1 cellular context compared by ENCODE assay signal in genomic region chr2:241093133-241093761, GRCh38.
TF ChIP-seq lines count a peak whose summit lies in the region.
"Not testable (repeated sequence)": the region's sequence is repeated elsewhere in the genome, so short reads cannot be mapped to it uniquely, and the experiment has no call there.

No MANE protein-coding gene starts in this region.

TF ChIP-seq in HepG2, 621 proteins besides CTCF, POLR2A, EP300 and RAD21 (continued from another document and continues in another):
- TF ChIP-seq, protein P1, sequence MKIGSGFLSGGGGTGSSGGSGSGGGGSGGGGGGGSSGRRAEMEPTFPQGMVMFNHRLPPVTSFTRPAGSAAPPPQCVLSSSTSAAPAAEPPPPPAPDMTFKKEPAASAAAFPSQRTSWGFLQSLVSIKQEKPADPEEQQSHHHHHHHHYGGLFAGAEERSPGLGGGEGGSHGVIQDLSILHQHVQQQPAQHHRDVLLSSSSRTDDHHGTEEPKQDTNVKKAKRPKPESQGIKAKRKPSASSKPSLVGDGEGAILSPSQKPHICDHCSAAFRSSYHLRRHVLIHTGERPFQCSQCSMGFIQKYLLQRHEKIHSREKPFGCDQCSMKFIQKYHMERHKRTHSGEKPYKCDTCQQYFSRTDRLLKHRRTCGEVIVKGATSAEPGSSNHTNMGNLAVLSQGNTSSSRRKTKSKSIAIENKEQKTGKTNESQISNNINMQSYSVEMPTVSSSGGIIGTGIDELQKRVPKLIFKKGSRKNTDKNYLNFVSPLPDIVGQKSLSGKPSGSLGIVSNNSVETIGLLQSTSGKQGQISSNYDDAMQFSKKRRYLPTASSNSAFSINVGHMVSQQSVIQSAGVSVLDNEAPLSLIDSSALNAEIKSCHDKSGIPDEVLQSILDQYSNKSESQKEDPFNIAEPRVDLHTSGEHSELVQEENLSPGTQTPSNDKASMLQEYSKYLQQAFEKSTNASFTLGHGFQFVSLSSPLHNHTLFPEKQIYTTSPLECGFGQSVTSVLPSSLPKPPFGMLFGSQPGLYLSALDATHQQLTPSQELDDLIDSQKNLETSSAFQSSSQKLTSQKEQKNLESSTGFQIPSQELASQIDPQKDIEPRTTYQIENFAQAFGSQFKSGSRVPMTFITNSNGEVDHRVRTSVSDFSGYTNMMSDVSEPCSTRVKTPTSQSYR (CRISPR knock-in tag; IDR thresholded peaks at IDR 0.05; ENCODE audit: borderline replicate concordance), result 0 out of 2 replicates have a peak, but pooled peaks have one; percentile 23
- TF ChIP-seq NAIF1 (CRISPR knock-in tag; IDR thresholded peaks at IDR 0.05; ENCODE audit: borderline replicate concordance) (0 out of 2 replicates have a peak, but pooled peaks have one; percentile 50), ZNF703 (CRISPR knock-in tag; IDR thresholded peaks at IDR 0.05; ENCODE audit: borderline replicate concordance) (peak; percentile 22; the same call in 1 of the 2 replicates), TCF12 (CRISPR knock-in tag; IDR thresholded peaks at IDR 0.05) (0 out of 2 replicates have a peak, but pooled peaks have one; percentile 53), ZNF317 (CRISPR knock-in tag; IDR thresholded peaks at IDR 0.05) (peak; percentile 81), DPF2 (CRISPR knock-in tag; IDR thresholded peaks at IDR 0.05; ENCODE audit: borderline replicate concordance, low read depth) (peak; percentile 86; the same call in 1 of the 2 replicates), FOXJ3 (CRISPR knock-in tag; IDR thresholded peaks at IDR 0.05; ENCODE audit: borderline replicate concordance) (peak; percentile 89; the same call in 1 of the 2 replicates), ZNF616 (CRISPR knock-in tag; IDR thresholded peaks at IDR 0.05; ENCODE audit: low read depth) (0 out of 2 replicates have a peak, but pooled peaks have one; percentile 59), TCF7 (IDR thresholded peaks at IDR 0.05; ENCODE audit: low read depth) (peak; percentile 63; the same call in 1 of the 2 replicates), MIER3 (CRISPR knock-in tag; IDR thresholded peaks at IDR 0.05; ENCODE audit: borderline replicate concordance) (peak; percentile 91), SNAPC2 (CRISPR knock-in tag; IDR thresholded peaks at IDR 0.05) (peak; percentile 81; the same call in 1 of the 2 replicates), ATF2 (CRISPR knock-in tag; IDR thresholded peaks at IDR 0.05) (peak; percentile 88), MLX (CRISPR knock-in tag; IDR thresholded peaks at IDR 0.05) (peak; percentile 74), NR2F1 (CRISPR knock-in tag; IDR thresholded peaks at IDR 0.05) (0 out of 4 replicates have a peak, but pooled peaks have one; percentile 28 to 47), KAT8 (CRISPR knock-in tag; IDR thresholded peaks at IDR 0.05) (peak; percentile 74; the same call in 1 of the 2 replicates), BCL6 (CRISPR knock-in tag; IDR thresholded peaks at IDR 0.05) (peak; percentile 88), DMAP1 (CRISPR knock-in tag; IDR thresholded peaks at IDR 0.05) (peak; percentile 75), HMG20B (CRISPR knock-in tag; conservative IDR thresholded peaks at IDR 0.05) (peak; percentile 86), GFI1 (CRISPR knock-in tag; IDR thresholded peaks at IDR 0.05; ENCODE audit: borderline replicate concordance) (peak; percentile 68), NR2F6 (IDR thresholded peaks at IDR 0.05) (peak; percentile 76), NR2F6 (CRISPR knock-in tag; IDR thresholded peaks at IDR 0.05) (peak; percentile 69; the same call in 1 of the 2 replicates), KLF11 (CRISPR knock-in tag; IDR thresholded peaks at IDR 0.05) (peak; percentile 65), NFYB (CRISPR knock-in tag; IDR thresholded peaks at IDR 0.05) (0 out of 2 replicates have a peak, but pooled peaks have one; percentile 9)
- not testable (repeated sequence) for TF ChIP-seq TCF12 (IDR thresholded peaks at IDR 0.05)
- TF ChIP-seq, protein P2, sequence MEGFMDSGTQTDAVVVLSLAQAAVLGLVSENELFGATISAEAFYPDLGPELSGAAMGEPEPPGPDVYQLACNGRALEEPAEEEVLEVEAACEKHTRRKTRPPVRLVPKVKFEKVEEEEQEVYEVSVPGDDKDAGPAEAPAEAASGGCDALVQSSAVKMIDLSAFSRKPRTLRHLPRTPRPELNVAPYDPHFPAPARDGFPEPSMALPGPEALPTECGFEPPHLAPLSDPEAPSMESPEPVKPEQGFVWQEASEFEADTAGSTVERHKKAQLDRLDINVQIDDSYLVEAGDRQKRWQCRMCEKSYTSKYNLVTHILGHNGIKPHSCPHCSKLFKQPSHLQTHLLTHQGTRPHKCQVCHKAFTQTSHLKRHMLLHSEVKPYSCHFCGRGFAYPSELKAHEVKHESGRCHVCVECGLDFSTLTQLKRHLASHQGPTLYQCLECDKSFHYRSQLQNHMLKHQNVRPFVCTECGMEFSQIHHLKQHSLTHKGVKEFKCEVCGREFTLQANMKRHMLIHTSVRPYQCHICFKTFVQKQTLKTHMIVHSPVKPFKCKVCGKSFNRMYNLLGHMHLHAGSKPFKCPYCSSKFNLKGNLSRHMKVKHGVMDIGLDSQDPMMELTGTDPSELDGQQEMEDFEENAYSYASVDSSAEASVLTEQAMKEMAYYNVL (CRISPR knock-in tag; IDR thresholded peaks at IDR 0.05; ENCODE audit: borderline replicate concordance), result peak; percentile 82; the same call in 1 of the 2 replicates
- TF ChIP-seq, protein P3, sequence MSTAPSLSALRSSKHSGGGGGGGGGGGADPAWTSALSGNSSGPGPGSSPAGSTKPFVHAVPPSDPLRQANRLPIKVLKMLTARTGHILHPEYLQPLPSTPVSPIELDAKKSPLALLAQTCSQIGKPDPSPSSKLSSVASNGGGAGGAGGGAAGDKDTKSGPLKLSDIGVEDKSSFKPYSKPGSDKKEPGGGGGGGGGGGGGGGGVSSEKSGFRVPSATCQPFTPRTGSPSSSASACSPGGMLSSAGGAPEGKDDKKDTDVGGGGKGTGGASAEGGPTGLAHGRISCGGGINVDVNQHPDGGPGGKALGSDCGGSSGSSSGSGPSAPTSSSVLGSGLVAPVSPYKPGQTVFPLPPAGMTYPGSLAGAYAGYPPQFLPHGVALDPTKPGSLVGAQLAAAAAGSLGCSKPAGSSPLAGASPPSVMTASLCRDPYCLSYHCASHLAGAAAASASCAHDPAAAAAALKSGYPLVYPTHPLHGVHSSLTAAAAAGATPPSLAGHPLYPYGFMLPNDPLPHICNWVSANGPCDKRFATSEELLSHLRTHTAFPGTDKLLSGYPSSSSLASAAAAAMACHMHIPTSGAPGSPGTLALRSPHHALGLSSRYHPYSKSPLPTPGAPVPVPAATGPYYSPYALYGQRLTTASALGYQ (CRISPR knock-in tag; IDR thresholded peaks at IDR 0.05), result peak; percentile 95
- TF ChIP-seq, protein P4, sequence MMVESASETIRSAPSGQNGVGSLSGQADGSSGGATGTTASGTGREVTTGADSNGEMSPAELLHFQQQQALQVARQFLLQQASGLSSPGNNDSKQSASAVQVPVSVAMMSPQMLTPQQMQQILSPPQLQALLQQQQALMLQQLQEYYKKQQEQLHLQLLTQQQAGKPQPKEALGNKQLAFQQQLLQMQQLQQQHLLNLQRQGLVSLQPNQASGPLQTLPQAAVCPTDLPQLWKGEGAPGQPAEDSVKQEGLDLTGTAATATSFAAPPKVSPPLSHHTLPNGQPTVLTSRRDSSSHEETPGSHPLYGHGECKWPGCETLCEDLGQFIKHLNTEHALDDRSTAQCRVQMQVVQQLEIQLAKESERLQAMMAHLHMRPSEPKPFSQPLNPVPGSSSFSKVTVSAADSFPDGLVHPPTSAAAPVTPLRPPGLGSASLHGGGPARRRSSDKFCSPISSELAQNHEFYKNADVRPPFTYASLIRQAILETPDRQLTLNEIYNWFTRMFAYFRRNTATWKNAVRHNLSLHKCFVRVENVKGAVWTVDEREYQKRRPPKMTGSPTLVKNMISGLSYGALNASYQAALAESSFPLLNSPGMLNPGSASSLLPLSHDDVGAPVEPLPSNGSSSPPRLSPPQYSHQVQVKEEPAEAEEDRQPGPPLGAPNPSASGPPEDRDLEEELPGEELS (CRISPR knock-in tag; IDR thresholded peaks at IDR 0.05), result peak; percentile 88
- TF ChIP-seq, protein P5, sequence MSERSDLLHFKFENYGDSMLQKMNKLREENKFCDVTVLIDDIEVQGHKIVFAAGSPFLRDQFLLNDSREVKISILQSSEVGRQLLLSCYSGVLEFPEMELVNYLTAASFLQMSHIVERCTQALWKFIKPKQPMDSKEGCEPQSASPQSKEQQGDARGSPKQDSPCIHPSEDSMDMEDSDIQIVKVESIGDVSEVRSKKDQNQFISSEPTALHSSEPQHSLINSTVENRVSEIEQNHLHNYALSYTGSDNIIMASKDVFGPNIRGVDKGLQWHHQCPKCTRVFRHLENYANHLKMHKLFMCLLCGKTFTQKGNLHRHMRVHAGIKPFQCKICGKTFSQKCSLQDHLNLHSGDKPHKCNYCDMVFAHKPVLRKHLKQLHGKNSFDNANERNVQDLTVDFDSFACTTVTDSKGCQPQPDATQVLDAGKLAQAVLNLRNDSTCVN (CRISPR knock-in tag; IDR thresholded peaks at IDR 0.05; ENCODE audit: borderline replicate concordance), result peak; percentile 88
- TF ChIP-seq, protein P6, sequence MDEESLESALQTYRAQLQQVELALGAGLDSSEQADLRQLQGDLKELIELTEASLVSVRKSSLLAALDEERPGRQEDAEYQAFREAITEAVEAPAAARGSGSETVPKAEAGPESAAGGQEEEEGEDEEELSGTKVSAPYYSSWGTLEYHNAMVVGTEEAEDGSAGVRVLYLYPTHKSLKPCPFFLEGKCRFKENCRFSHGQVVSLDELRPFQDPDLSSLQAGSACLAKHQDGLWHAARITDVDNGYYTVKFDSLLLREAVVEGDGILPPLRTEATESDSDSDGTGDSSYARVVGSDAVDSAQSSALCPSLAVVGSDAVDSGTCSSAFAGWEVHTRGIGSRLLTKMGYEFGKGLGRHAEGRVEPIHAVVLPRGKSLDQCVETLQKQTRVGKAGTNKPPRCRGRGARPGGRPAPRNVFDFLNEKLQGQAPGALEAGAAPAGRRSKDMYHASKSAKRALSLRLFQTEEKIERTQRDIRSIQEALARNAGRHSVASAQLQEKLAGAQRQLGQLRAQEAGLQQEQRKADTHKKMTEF (CRISPR knock-in tag; IDR thresholded peaks at IDR 0.05), result peak; percentile 92
- TF ChIP-seq, protein P7, sequence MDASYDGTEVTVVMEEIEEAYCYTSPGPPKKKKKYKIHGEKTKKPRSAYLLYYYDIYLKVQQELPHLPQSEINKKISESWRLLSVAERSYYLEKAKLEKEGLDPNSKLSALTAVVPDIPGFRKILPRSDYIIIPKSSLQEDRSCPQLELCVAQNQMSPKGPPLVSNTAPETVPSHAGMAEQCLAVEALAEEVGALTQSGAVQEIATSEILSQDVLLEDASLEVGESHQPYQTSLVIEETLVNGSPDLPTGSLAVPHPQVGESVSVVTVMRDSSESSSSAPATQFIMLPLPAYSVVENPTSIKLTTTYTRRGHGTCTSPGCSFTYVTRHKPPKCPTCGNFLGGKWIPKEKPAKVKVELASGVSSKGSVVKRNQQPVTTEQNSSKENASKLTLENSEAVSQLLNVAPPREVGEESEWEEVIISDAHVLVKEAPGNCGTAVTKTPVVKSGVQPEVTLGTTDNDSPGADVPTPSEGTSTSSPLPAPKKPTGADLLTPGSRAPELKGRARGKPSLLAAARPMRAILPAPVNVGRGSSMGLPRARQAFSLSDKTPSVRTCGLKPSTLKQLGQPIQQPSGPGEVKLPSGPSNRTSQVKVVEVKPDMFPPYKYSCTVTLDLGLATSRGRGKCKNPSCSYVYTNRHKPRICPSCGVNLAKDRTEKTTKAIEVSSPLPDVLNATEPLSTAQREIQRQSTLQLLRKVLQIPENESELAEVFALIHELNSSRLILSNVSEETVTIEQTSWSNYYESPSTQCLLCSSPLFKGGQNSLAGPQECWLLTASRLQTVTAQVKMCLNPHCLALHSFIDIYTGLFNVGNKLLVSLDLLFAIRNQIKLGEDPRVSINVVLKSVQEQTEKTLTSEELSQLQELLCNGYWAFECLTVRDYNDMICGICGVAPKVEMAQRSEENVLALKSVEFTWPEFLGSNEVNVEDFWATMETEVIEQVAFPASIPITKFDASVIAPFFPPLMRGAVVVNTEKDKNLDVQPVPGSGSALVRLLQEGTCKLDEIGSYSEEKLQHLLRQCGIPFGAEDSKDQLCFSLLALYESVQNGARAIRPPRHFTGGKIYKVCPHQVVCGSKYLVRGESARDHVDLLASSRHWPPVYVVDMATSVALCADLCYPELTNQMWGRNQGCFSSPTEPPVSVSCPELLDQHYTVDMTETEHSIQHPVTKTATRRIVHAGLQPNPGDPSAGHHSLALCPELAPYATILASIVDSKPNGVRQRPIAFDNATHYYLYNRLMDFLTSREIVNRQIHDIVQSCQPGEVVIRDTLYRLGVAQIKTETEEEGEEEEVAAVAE (CRISPR knock-in tag; IDR thresholded peaks at IDR 0.05; ENCODE audit: borderline replicate concordance), result peak; percentile 49; the same call in 1 of the 2 replicates
- TF ChIP-seq, protein P8, sequence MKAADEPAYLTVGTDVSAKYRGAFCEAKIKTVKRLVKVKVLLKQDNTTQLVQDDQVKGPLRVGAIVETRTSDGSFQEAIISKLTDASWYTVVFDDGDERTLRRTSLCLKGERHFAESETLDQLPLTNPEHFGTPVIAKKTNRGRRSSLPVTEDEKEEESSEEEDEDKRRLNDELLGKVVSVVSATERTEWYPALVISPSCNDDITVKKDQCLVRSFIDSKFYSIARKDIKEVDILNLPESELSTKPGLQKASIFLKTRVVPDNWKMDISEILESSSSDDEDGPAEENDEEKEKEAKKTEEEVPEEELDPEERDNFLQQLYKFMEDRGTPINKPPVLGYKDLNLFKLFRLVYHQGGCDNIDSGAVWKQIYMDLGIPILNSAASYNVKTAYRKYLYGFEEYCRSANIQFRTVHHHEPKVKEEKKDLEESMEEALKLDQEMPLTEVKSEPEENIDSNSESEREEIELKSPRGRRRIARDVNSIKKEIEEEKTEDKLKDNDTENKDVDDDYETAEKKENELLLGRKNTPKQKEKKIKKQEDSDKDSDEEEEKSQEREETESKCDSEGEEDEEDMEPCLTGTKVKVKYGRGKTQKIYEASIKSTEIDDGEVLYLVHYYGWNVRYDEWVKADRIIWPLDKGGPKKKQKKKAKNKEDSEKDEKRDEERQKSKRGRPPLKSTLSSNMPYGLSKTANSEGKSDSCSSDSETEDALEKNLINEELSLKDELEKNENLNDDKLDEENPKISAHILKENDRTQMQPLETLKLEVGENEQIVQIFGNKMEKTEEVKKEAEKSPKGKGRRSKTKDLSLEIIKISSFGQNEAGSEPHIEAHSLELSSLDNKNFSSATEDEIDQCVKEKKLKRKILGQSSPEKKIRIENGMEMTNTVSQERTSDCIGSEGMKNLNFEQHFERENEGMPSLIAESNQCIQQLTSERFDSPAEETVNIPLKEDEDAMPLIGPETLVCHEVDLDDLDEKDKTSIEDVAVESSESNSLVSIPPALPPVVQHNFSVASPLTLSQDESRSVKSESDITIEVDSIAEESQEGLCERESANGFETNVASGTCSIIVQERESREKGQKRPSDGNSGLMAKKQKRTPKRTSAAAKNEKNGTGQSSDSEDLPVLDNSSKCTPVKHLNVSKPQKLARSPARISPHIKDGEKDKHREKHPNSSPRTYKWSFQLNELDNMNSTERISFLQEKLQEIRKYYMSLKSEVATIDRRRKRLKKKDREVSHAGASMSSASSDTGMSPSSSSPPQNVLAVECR (CRISPR knock-in tag; IDR thresholded peaks at IDR 0.05; ENCODE audit: borderline replicate concordance), result peak; percentile 73
